22 cellular contexts compared by ENCODE assay signal in the genomic region with DNA sequence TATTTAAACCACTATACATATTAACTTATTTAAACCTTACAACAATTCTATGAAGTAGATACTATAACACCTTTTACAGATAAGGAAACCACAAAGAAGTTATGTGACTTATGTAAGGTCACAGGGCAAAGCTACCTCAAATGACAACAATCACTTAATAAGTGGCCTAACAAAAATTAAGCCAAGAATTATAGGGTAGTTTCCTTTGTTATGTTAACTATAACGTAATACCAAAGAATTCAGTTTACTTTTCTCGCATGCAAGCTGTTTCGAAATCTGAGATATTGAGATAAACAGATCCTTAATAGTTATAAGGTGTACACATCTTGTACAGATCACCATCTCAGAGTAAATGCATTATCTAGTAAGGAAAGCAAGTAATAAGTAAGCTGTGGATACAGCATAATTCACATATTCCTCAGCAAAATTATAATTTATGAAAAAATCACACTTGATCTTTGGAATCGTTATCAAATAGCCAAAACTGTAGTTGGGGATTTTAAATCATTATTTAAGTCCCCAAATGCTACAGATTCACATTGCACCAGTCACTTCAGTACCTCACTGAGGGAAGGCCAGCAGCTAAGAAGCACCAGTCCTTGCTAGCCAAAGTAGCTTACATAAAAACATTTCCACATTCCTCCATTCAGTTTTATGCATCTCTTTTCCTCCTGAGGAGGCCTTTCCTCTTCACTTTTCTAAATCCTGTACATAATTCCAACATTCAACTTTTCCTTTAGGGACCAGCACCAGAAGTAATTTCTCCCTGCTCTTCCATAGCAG.
"Had no signal": no experiment of that assay in that cellular context is flagged by ENCODE, and none has a peak within 500 bp of the region (broad histone marks: within the 10 kb centered on the region; RNA-seq: fewer than 3 reads in every experiment).

No MANE protein-coding gene starts in this region.

- H3K4me1 ChIP-seq: gastrocnemius medialis, transverse colon, vagina had no signal

- ATAC-seq: activated naive CD4-positive, alpha-beta T cell treated with anti-CD3 and anti-CD28 coated beads, Interleukin-2, amount 50 U/mL, for 72 hours; body of pancreas; gastrocnemius medialis; heart right ventricle; mucosa of descending colon; stimulated activated naive CD8-positive, alpha-beta T cell treated with anti-CD3 and anti-CD28 coated beads, Interleukin-15, Interleukin-2, amounts not matched to agents 100 U/mL and 50 U/mL, for 24 hours had no signal

- H3K27me3 ChIP-seq: body of pancreas, dorsolateral prefrontal cortex, gastrocnemius medialis, heart right ventricle, right atrium auricular region, transverse colon, vagina had no signal

- H3K27ac ChIP-seq: body of pancreas, dorsolateral prefrontal cortex, epithelial cell of prostate, gastrocnemius medialis, heart right ventricle, right atrium auricular region, transverse colon, vagina, WERI-Rb-1 had no signal

- FAIRE-seq: colon had no signal

- H3K4me3 ChIP-seq: body of pancreas, dorsolateral prefrontal cortex, gastrocnemius medialis, heart right ventricle, mucosa of descending colon, right atrium auricular region, transverse colon, vagina had no signal

- H3K9me3 ChIP-seq: body of pancreas, gastrocnemius medialis, heart right ventricle, mucosa of descending colon, right atrium auricular region, transverse colon, vagina had no signal

- DNase-seq: activated CD4-positive, alpha-beta memory T cell treated with anti-CD3 and anti-CD28 coated beads for 36 hours; activated gamma-delta T cell treated with Interleukin-2 at 50 U/mL for 16 hours; activated T-cell treated with anti-CD3 and anti-CD28 coated beads for 4 hours; amniotic stem cell; body of pancreas; caudate nucleus; dorsolateral prefrontal cortex; endodermal cell; gastrocnemius medialis; heart right ventricle; immature natural killer cell; mucosa of descending colon; naive B cell; stimulated activated CD4-positive, alpha-beta T cell treated with anti-CD3 and anti-CD28 coated beads, Interleukin-2, amount 100 ng/mL, for 24 hours; stimulated activated naive CD8-positive, alpha-beta T cell treated with anti-CD3 and anti-CD28 coated beads, Interleukin-15, Interleukin-2, amounts not matched to agents 100 U/mL and 50 U/mL, for 24 hours; transverse colon; WERI-Rb-1 had no signal

- H3K36me3 ChIP-seq: gastrocnemius medialis, heart right ventricle, right atrium auricular region, transverse colon, vagina, WERI-Rb-1 had no signal
